12 cellular contexts compared by ENCODE assay signal in the genomic region with DNA sequence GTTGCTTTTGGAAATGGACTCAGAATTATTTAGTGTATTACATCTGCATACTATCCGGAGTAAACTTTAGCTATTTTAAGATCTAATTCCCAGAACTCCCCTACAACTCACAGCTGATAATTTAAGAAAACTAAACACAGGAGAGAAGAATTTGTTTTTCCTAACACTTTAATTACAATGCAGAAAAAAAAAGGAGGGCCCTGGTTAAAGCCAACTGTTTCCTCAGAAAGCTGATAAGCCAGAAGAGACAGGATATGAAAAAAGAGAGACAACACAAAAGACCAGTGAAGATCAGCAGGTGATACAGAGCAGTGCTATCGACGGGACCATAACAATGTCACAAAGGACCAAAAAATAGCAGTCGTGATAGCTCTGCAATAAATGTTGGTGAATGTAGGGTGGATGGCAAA. TPM values are rescaled to one million over a fixed set of nuclear protein-coding genes. Genes with fewer than 3 reads are reported as not detected.
DNase-seq lines count a peak whose midpoint lies in the region; ATAC-seq, FAIRE-seq and TF ChIP-seq lines count a peak whose summit lies in the region.
"Had no signal": no experiment of that assay in that cellular context is flagged by ENCODE, and none has a peak within 500 bp of the region (broad histone marks: within the 10 kb centered on the region; RNA-seq: fewer than 3 reads in every experiment).

No MANE protein-coding gene starts in this region.

- in situ Hi-C loops in K562 (cut with MboI): no loop called here

- POLR2A ChIA-PET in K562 (lab: Yijun Ruan, JAX): interaction anchor here (0.6 kb wide), 1 partner anchor 47 kb away, joined by 3 read pairs; no protein-coding TSS in a partner anchor

- CTCF ChIA-PET in K562 (lab: Yijun Ruan, JAX; ENCODE audit: low intra/inter-chr PET ratio): no interaction called here

- peak overlapping the region; percentile 27 for H3K4me3 Mint-ChIP-seq in stimulated activated effector memory CD8-positive, alpha-beta T cell treated with anti-CD3 and anti-CD28 coated beads, Interleukin-12 subunit alpha, Interleukin-12 subunit beta, amount 100 ng/mL, for 72 hours
- H3K4me3 Mint-ChIP-seq: nephron had no signal

- no peaks in the 10 kb centered on the region for H3K9me2 ChIP-seq in hepatocyte (replicated peaks; ENCODE audit: insufficient read depth)

- peak; percentile 35 for FAIRE-seq in GM12891 (lab: Jason Lieb, UNC)
- no peak for FAIRE-seq in K562 (lab: Jason Lieb, UNC)

- intact Hi-C loops in K562 (cut with micrococcal nuclease): no loop called here
- intact Hi-C loops in posterior vena cava (cut with DNase I): no loop called here

- no TSS peak for BruUV-seq in K562 (replicated peaks; lab: Mats Ljungman, UMichigan)

- TF ChIP-seq EP300 in K562 (IDR thresholded peaks at IDR 0.05; ENCODE audit: low read length): peak; percentile 58; the same call in 1 of the 2 replicates

- peaks cover 13% of the 10 kb centered on the region for H3K36me3 Mint-ChIP-seq in stimulated activated effector memory CD8-positive, alpha-beta T cell treated with anti-CD3 and anti-CD28 coated beads, Interleukin-12 subunit alpha, Interleukin-12 subunit beta, amount 100 ng/mL, for 72 hours

- H3K4me1 ChIP-seq in K562 (replicated peaks in 1 of 2; ENCODE audit: control insufficient read depth in 2 of 2, insufficient read depth in 2 of 2, low read length in 2 of 2) (peaks cover 0 to 26% of the 10 kb centered on the region in 2 experiments; a peak in 3 of 5 replicates), hepatocyte (ENCODE audit: insufficient read depth) (peaks cover 18% of the 10 kb centered on the region)

- no peaks in the 10 kb centered on the region for H3K9me3 Mint-ChIP-seq in stimulated activated effector memory CD8-positive, alpha-beta T cell treated with anti-CD3 and anti-CD28 coated beads, Interleukin-12 subunit alpha, Interleukin-12 subunit beta, amount 100 ng/mL, for 72 hours

- H3K36me3 ChIP-seq in K562 (ENCODE audit: control insufficient read depth, insufficient read depth, low read length) (peaks cover 5% of the 10 kb centered on the region; the same call in 2 of the 3 replicates), hepatocyte (replicated peaks; ENCODE audit: insufficient read depth, low read depth) (no peaks in the 10 kb centered on the region)

- H3K79me2 ChIP-seq in K562 (ENCODE audit: control insufficient read depth, insufficient read depth, low read length) (peaks cover 84% of the 10 kb centered on the region), hepatocyte (peaks cover 100% of the 10 kb centered on the region)

- DNase-seq in GM12891 (ENCODE audit: insufficient read length, low spot score): no peak
- peak in 2 of 4 experiments; percentile 45 to 50 for DNase-seq in K562 (ENCODE audit: extremely low read depth in 1 of 4, low spot score in 3 of 4)
- DNase-seq in hepatocyte (ENCODE audit: low spot score): no peak
- DNase-seq in stimulated activated effector memory CD8-positive, alpha-beta T cell treated with anti-CD3 and anti-CD28 coated beads, Interleukin-12 subunit alpha, Interleukin-12 subunit beta, amount 100 ng/mL, for 72 hours (ENCODE audit: low spot score in 2 of 2): no peak
- DNase-seq in germinal center (ENCODE audit: low spot score): no peak
- DNase-seq in NCI-H226: no peak
- no peak for DNase-seq in posterior vena cava (ENCODE audit: low spot score)
- DNase-seq in globus pallidus (ENCODE audit: low spot score): no peak
- DNase-seq: amniotic stem cell, NCI-H1092, NCI-H2227 treated with DMSO at 0.1 percent for 48 hours had no signal

- no peak for TF ChIP-seq RAD21 in K562 (CRISPR knock-in tag; conservative IDR thresholded peaks at IDR 0.05 in 1 of 2, IDR thresholded peaks at IDR 0.05 in 1 of 2)

- peak; percentile 63 for ATAC-seq in K562
- no peak for ATAC-seq in stimulated activated effector memory CD8-positive, alpha-beta T cell treated with anti-CD3 and anti-CD28 coated beads, Interleukin-12 subunit alpha, Interleukin-12 subunit beta, amount 100 ng/mL, for 72 hours

- H3K4me3 ChIP-seq in K562 (no peak overlapping the region), hepatocyte (no peak overlapping the region)

- H3K4me2 ChIP-seq in K562 (ENCODE audit: insufficient read depth, low read length): peak overlapping the region; percentile 46
- H3K4me2 ChIP-seq in hepatocyte: peak overlapping the region; percentile 87

- H3K9ac ChIP-seq in K562 (ENCODE audit: insufficient read depth in 1 of 2, low read depth in 2 of 2, low read length in 2 of 2): no peak overlapping the region

- peak overlapping the region; percentile 48 for H3K27ac Mint-ChIP-seq in stimulated activated effector memory CD8-positive, alpha-beta T cell treated with anti-CD3 and anti-CD28 coated beads, Interleukin-12 subunit alpha, Interleukin-12 subunit beta, amount 100 ng/mL, for 72 hours
- H3K27ac Mint-ChIP-seq: nephron had no signal

- H3K27me3 ChIP-seq in K562 (ENCODE audit: control insufficient read depth in 2 of 2, insufficient read depth in 2 of 2, low read length in 2 of 2): no peaks in the 10 kb centered on the region
- H3K27me3 ChIP-seq in hepatocyte: no peaks in the 10 kb centered on the region

- peaks cover 4% of the 10 kb centered on the region; the same call in 1 of the 2 replicates for H4K20me1 ChIP-seq in K562 (replicated peaks; ENCODE audit: control insufficient read depth, insufficient read depth, low read length)
- H4K20me1 ChIP-seq in hepatocyte (ENCODE audit: insufficient read depth, poor library complexity, severe bottlenecking): peaks cover 74% of the 10 kb centered on the region

- no peak for TF ChIP-seq CTCF in K562 (IDR thresholded peaks at IDR 0.05 in 2 of 3, conservative IDR thresholded peaks at IDR 0.05 in 1 of 3; ENCODE audit: insufficient read depth in 2 of 3, low read depth in 1 of 3, low read length in 3 of 3)
- TF ChIP-seq CTCF in hepatocyte (IDR thresholded peaks at IDR 0.05; ENCODE audit: poor library complexity): no peak

- 6% methylated on average over 4 of the region's 4 CpGs for WGBS in K562 (ENCODE audit: insufficient coverage, low coverage, missing lambda C conversion rate)
- 61% methylated on average over 4 of the region's 4 CpGs for WGBS in hepatocyte (ENCODE audit: low lambda C conversion rate, missing lambda C conversion rate)

- H3K27ac ChIP-seq in K562 (ENCODE audit: extremely low read depth, low read depth, low read length) (peak overlapping the region; percentile 41), hepatocyte (no peak overlapping the region)

- H2AFZ ChIP-seq in K562 (ENCODE audit: low read depth, low read length): no peak overlapping the region
- H2AFZ ChIP-seq in hepatocyte: no peak overlapping the region

- H3K9me1 ChIP-seq in K562 (ENCODE audit: control insufficient read depth, insufficient read depth, low read length): no peaks in the 10 kb centered on the region

- H3K4me1 Mint-ChIP-seq in stimulated activated effector memory CD8-positive, alpha-beta T cell treated with anti-CD3 and anti-CD28 coated beads, Interleukin-12 subunit alpha, Interleukin-12 subunit beta, amount 100 ng/mL, for 72 hours: peaks cover 81% of the 10 kb centered on the region

- TF ChIP-seq POLR2A in GM12891 (IDR thresholded peaks at IDR 0.05; ENCODE audit: low read depth, low read length) (0 out of 2 replicates have a peak, but pooled peaks have one; percentile 25), K562 (conservative IDR thresholded peaks at IDR 0.05) (no peak)

- peaks cover 6% of the 10 kb centered on the region for H3K9me3 ChIP-seq in K562 (replicated peaks; ENCODE audit: control insufficient read depth, insufficient read depth, low read depth, low read length)
- H3K9me3 ChIP-seq in hepatocyte (ENCODE audit: low read depth): no peaks in the 10 kb centered on the region

RNA-seq across cellular contexts. Expression of a gene that starts 5.8 kb away (rescaled TPM):
- polyA plus RNA-seq in GM12891 (2012; ENCODE audit: low read depth, missing spikeins): 114 TPM
- 20.6 and 45.2 TPM in 2 replicates for total RNA-seq in K562 (2011; cell fraction: chromatin; rRNA removed; ENCODE audit: low replicate concordance)
- total RNA-seq in K562 (2011; cell fraction: nucleolus; rRNA removed): 21.5 and 26.5 TPM in 2 replicates
- total RNA-seq in K562 (2011; cell fraction: nucleoplasm; rRNA removed): 30.9 and 31.5 TPM in 2 replicates
- total RNA-seq in K562 (2014; rRNA removed) (13.4 and 14.7 TPM in 2 replicates), K562 (2014; rRNA removed; fragmentation: Illumina TruSeq; extraction: Trizol) (26.7 and 31.3 TPM in 2 replicates), K562 (2015; rRNA removed; fragmentation: Illumina TruSeq; extraction: Trizol) (33.4 and 38.9 TPM in 2 replicates), K562 (2021) (16.8 and 17.7 TPM in 2 replicates), hepatocyte (123 and 127 TPM in 2 replicates), posterior vena cava (10 to 100 TPM; 71.4 to 72.7 TPM)
- polyA plus RNA-seq in K562 (2011; rRNA removed) (33.0 and 52.5 TPM in 2 replicates), K562 (2014; fragmentation: Illumina TruSeq; extraction: Trizol) (22.4 and 26.7 TPM in 2 replicates), K562 (2014; fragmentation: Nextera tagmentation; extraction: Ambion mirVana) (10 to 100 TPM; 41.5 to 47.0 TPM), K562 (2014; rRNA removed) (19.3 and 21.2 TPM in 2 replicates), hepatocyte (78.8 and 83.6 TPM in 2 replicates)
- 4.8 and 21.0 TPM in 2 replicates for polyA plus RNA-seq in K562 (2011; cell fraction: cytosol; rRNA removed)
- 24.7 and 52.5 TPM in 2 replicates for polyA plus RNA-seq in K562 (2011; cell fraction: nucleus; rRNA removed)
- 22.6 and 25.6 TPM in 2 replicates for polyA plus RNA-seq in K562 (2012)
- 16.9 and 42.2 TPM in 2 replicates for polyA minus RNA-seq in K562 (2011; rRNA and poly(A)+ RNA removed)
- polyA minus RNA-seq in K562 (2011; cell fraction: cytosol; rRNA and poly(A)+ RNA removed): 8.5 and 22.1 TPM in 2 replicates
- polyA minus RNA-seq in K562 (2011; cell fraction: nucleus; rRNA and poly(A)+ RNA removed): 11.8 and 45.1 TPM in 2 replicates

RNA-seq across cellular contexts. Expression of a gene that starts 39.9 kb away (rescaled TPM):
- 0.49 TPM for polyA plus RNA-seq in GM12891 (2012; ENCODE audit: low read depth, missing spikeins)
- total RNA-seq in K562 (2011; cell fraction: chromatin; rRNA removed; ENCODE audit: low replicate concordance): not detected in 2 replicates
- total RNA-seq in K562 (2011; cell fraction: nucleolus; rRNA removed): not detected in 2 replicates
- total RNA-seq in K562 (2011; cell fraction: nucleoplasm; rRNA removed): not detected in 2 replicates
- total RNA-seq in K562 (2014; rRNA removed) (not detected in 2 replicates), K562 (2014; rRNA removed; fragmentation: Illumina TruSeq; extraction: Trizol) (not detected in 2 replicates), K562 (2015; rRNA removed; fragmentation: Illumina TruSeq; extraction: Trizol) (not detected in 2 replicates), K562 (2021) (not detected in 2 replicates), hepatocyte (not detected in 2 replicates), posterior vena cava (not detected)
- polyA plus RNA-seq in K562 (2011; rRNA removed) (not detected in 2 replicates), K562 (2014; fragmentation: Illumina TruSeq; extraction: Trizol) (not detected in 2 replicates), K562 (2014; fragmentation: Nextera tagmentation; extraction: Ambion mirVana) (not detected), K562 (2014; rRNA removed) (0.03 TPM in 1 of 2 replicates, not detected in the other), hepatocyte (not detected in 2 replicates)
- not detected in 2 replicates for polyA plus RNA-seq in K562 (2011; cell fraction: cytosol; rRNA removed)
- polyA plus RNA-seq in K562 (2011; cell fraction: nucleus; rRNA removed): not detected in 2 replicates
- not detected in 2 replicates for polyA plus RNA-seq in K562 (2012)
- not detected in 2 replicates for polyA minus RNA-seq in K562 (2011; rRNA and poly(A)+ RNA removed)
- not detected in 2 replicates for polyA minus RNA-seq in K562 (2011; cell fraction: cytosol; rRNA and poly(A)+ RNA removed)
- polyA minus RNA-seq in K562 (2011; cell fraction: nucleus; rRNA and poly(A)+ RNA removed): not detected in 2 replicates
